ENCODE assay signal across 1 cellular context in genomic region chr7:106660862-106661720, GRCh38.
A peak's percentile ranks its signal among the peaks of the same experiment; 100 is the strongest.
TF ChIP-seq lines count a peak whose summit lies in the region.

TSS of gene CCDC71L (minus strand) at chr7:106661158. CDS start at chr7:106660896, 262 bp downstream.

TF ChIP-seq in WTC11, 78 proteins besides CTCF, POLR2A, EP300 and RAD21 (continued from another document):
- TF ChIP-seq ARID4B (CRISPR knock-in tag; IDR thresholded peaks at IDR 0.05; ENCODE audit: borderline replicate concordance) (peak; percentile 46; the same call in 1 of the 2 replicates), NR1H2 (CRISPR knock-in tag; IDR thresholded peaks at IDR 0.05) (no peak), MYBL2 (CRISPR knock-in tag; IDR thresholded peaks at IDR 0.05) (0 out of 2 replicates have a peak, but pooled peaks have one; percentile 67), ZNF671 (CRISPR knock-in tag; IDR thresholded peaks at IDR 0.05) (no peak), NFATC4 (CRISPR knock-in tag; IDR thresholded peaks at IDR 0.05) (no peak)
- TF ChIP-seq, protein P1, sequence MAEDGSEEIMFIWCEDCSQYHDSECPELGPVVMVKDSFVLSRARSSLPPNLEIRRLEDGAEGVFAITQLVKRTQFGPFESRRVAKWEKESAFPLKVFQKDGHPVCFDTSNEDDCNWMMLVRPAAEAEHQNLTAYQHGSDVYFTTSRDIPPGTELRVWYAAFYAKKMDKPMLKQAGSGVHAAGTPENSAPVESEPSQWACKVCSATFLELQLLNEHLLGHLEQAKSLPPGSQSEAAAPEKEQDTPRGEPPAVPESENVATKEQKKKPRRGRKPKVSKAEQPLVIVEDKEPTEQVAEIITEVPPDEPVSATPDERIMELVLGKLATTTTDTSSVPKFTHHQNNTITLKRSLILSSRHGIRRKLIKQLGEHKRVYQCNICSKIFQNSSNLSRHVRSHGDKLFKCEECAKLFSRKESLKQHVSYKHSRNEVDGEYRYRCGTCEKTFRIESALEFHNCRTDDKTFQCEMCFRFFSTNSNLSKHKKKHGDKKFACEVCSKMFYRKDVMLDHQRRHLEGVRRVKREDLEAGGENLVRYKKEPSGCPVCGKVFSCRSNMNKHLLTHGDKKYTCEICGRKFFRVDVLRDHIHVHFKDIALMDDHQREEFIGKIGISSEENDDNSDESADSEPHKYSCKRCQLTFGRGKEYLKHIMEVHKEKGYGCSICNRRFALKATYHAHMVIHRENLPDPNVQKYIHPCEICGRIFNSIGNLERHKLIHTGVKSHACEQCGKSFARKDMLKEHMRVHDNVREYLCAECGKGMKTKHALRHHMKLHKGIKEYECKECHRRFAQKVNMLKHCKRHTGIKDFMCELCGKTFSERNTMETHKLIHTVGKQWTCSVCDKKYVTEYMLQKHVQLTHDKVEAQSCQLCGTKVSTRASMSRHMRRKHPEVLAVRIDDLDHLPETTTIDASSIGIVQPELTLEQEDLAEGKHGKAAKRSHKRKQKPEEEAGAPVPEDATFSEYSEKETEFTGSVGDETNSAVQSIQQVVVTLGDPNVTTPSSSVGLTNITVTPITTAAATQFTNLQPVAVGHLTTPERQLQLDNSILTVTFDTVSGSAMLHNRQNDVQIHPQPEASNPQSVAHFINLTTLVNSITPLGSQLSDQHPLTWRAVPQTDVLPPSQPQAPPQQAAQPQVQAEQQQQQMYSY (CRISPR knock-in tag; IDR thresholded peaks at IDR 0.05): no peak
- TF ChIP-seq, protein P2, sequence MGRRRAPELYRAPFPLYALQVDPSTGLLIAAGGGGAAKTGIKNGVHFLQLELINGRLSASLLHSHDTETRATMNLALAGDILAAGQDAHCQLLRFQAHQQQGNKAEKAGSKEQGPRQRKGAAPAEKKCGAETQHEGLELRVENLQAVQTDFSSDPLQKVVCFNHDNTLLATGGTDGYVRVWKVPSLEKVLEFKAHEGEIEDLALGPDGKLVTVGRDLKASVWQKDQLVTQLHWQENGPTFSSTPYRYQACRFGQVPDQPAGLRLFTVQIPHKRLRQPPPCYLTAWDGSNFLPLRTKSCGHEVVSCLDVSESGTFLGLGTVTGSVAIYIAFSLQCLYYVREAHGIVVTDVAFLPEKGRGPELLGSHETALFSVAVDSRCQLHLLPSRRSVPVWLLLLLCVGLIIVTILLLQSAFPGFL (CRISPR knock-in tag; IDR thresholded peaks at IDR 0.05; ENCODE audit: borderline replicate concordance): no peak
